In genomic region chr5:132831095-132831860, GRCh38 we compare ENCODE assay signal across 1 cellular context.
TF ChIP-seq lines count a peak whose summit lies in the region.

No MANE protein-coding gene starts in this region.

TF ChIP-seq in HCT116, 20 proteins besides CTCF, POLR2A, EP300 and RAD21 (continued from another document):
- TF ChIP-seq ATF3 (IDR thresholded peaks at IDR 0.05) (no peak), ZFX (IDR thresholded peaks at IDR 0.05) (no peak), EGR1 (IDR thresholded peaks at IDR 0.05; ENCODE audit: low read depth) (no peak), ZBTB33 (IDR thresholded peaks at IDR 0.05; ENCODE audit: extremely low read depth, insufficient replicate concordance, low read length) (no peak), POLR2AphosphoS5 (IDR thresholded peaks at IDR 0.05; ENCODE audit: low read depth, low read length) (no peak), SIN3A (IDR thresholded peaks at IDR 0.05; ENCODE audit: low read depth) (no peak), EZH2phosphoT487 (IDR thresholded peaks at IDR 0.05; ENCODE audit: borderline replicate concordance) (no peak), REST (IDR thresholded peaks at IDR 0.05; ENCODE audit: low read depth) (no peak), SRF (IDR thresholded peaks at IDR 0.05; ENCODE audit: low read depth) (no peak), EZH2 (IDR thresholded peaks at IDR 0.05) (no peak), FOSL1 (IDR thresholded peaks at IDR 0.05; ENCODE audit: low read depth) (no peak), SP1 (IDR thresholded peaks at IDR 0.05; ENCODE audit: low read depth) (no peak), CBX3 (IDR thresholded peaks at IDR 0.05; ENCODE audit: low read depth) (no peak), ZNF274 (IDR thresholded peaks at IDR 0.05; ENCODE audit: low read depth, low read length) (no peak), CEBPB (IDR thresholded peaks at IDR 0.05; ENCODE audit: low read depth) (no peak), TCF7L2 (IDR thresholded peaks at IDR 0.05; ENCODE audit: borderline replicate concordance, extremely low read depth, insufficient read depth, insufficient read length) (no peak), JUND (IDR thresholded peaks at IDR 0.05) (no peak)
